In the genomic region with DNA sequence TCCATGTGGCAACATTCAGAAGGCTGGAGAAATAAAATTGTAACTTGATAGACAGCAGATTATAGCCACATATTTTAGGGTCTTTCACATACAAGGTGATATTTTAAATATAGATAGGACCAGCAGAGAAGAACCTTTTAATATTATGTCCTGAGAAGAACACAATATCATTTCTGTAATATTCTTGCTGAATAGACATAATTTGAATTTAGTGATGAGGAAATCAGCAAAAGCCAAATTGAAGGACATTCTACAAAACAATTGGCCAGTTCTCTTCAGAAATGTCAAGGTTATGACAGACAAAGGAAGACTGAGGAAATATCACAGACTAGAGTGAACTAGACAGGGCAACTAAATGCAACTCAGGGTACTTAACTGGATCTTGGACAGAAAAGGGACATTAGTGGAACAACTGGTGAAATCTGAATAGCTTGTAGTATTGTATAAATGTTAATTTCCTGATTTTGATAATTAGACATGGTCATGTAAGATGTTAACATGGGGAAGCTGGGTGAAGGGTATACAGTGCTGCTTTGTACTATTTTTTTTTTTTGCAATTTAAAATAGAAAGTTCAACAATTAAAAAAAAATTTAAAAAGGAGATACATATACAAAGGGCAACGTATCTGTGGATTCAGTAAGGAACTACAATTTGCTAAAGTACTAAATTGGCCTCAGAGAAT, we compare ENCODE assay signal across 21 cellular contexts.
DNase-seq lines count a peak whose midpoint lies in the region; ATAC-seq, FAIRE-seq and TF ChIP-seq lines count a peak whose summit lies in the region.
"Had no signal": no experiment of that assay in that cellular context is flagged by ENCODE, and none has a peak within 500 bp of the region (broad histone marks: within the 10 kb centered on the region; RNA-seq: fewer than 3 reads in every experiment).

No MANE protein-coding gene starts in this region.

- H3K4me2 ChIP-seq in mammary epithelial cell (ENCODE audit: insufficient read depth, low read depth, low read length) (no peak overlapping the region), A549 (no peak overlapping the region), IMR-90 (ENCODE audit: low read depth, low read length) (no peak overlapping the region)
- H3K4me2 ChIP-seq: BLaER1 had no signal

- CTCF ChIA-PET in MCF 10A (lab: Yijun Ruan, JAX) (interaction anchor here (0.7 to 1.4 kb wide), 2 partner anchors 11 kb away, joined by 4 to 5 read pairs; no protein-coding TSS in a partner anchor), mammary epithelial cell (lab: Charles Lee; ENCODE audit: low non-redundant PET) (no interaction called here), A549 (lab: Yijun Ruan, JAX) (no interaction called here), IMR-90 (lab: Yijun Ruan, JAX) (no interaction called here), T-cell (lab: Charles Lee) (no interaction called here)

- H3K23ac ChIP-seq in IMR-90 (ENCODE audit: low read depth, low read length) = no peak overlapping the region

- H3K9me3 ChIP-seq in mammary epithelial cell (replicated peaks; ENCODE audit: insufficient read depth, low read length) (no peaks in the 10 kb centered on the region), A549 (no peaks in the 10 kb centered on the region), IMR-90 (ENCODE audit: control insufficient read depth, insufficient read depth, low read length) (no peaks in the 10 kb centered on the region)
- H3K9me3 ChIP-seq: BE2C, BLaER1 had no signal

- POLR2A ChIA-PET in MCF 10A (lab: Yijun Ruan, JAX) (no interaction called here), A549 (lab: Yijun Ruan, JAX) (no interaction called here), IMR-90 (lab: Charles Lee; ENCODE audit: unreplicated experiment) (no interaction called here), T-cell (lab: Charles Lee) (interaction anchor here in 1 of 2 donors (0.6 kb wide), 1 partner anchor 12 kb away, joined by 6 read pairs; no protein-coding TSS in a partner anchor)

- H3K14ac ChIP-seq in IMR-90 (replicated peaks; ENCODE audit: low read depth, low read length) = no peak overlapping the region

- no peaks in the 10 kb centered on the region for H3K9me3 Mint-ChIP-seq in MCF 10A (ENCODE audit: unreplicated experiment)
- H3K9me3 Mint-ChIP-seq in T-cell = no peaks in the 10 kb centered on the region
- no peaks in the 10 kb centered on the region for H3K9me3 Mint-ChIP-seq in nephron progenitor cell
- H3K9me3 Mint-ChIP-seq: CD4-positive, alpha-beta memory T cell; CD8-positive, alpha-beta memory T cell had no signal

- ATAC-seq in A549 = no peak
- no peak for ATAC-seq in IMR-90 (ENCODE audit: low read depth)
- ATAC-seq in T-cell (replicated peaks in 1 of 4) = no peak

- H3K18ac ChIP-seq in IMR-90 (ENCODE audit: low read depth, low read length) = no peak overlapping the region

- H2AK5ac ChIP-seq in IMR-90 (ENCODE audit: low read depth, low read length) = no peak overlapping the region

- BruUV-seq in MCF 10A (replicated peaks; lab: Mats Ljungman, UMichigan) (no TSS peak), mammary epithelial cell (replicated peaks; lab: Mats Ljungman, UMichigan) (no TSS peak), IMR-90 (replicated peaks; lab: Mats Ljungman, UMichigan) (no TSS peak)

- H3K9me1 ChIP-seq in IMR-90 (ENCODE audit: insufficient read depth, low read length) = peaks cover 2% of the 10 kb centered on the region; the same call in 1 of the 2 replicates

- H4K8ac ChIP-seq in IMR-90 (ENCODE audit: low read depth in 2 of 2, low read length in 2 of 2) = no peak overlapping the region

- H2BK5ac ChIP-seq in IMR-90 (ENCODE audit: low read depth, low read length, poor library complexity, severe bottlenecking) = no peak overlapping the region

- no peak overlapping the region for H4K5ac ChIP-seq in IMR-90 (ENCODE audit: low read depth, low read length)

- intact Hi-C loops in MCF 10A (cut with micrococcal nuclease) (no loop called here), mammary epithelial cell (cut with micrococcal nuclease) (no loop called here), IMR-90 (cut with micrococcal nuclease) (no loop called here)

- in situ Hi-C loops in mammary epithelial cell (cut with MboI; ENCODE audit: low sequenced_read_pairs in 2 of 2) = no loop called here
- in situ Hi-C loops in IMR-90 (cut with MboI; ENCODE audit: low sequenced_read_pairs) = no loop called here

- H3K56ac ChIP-seq in IMR-90 (ENCODE audit: extremely low read depth, insufficient read depth, low read length) = no peak overlapping the region

- H2AK9ac ChIP-seq in IMR-90 (replicated peaks; ENCODE audit: low read depth, low read length, poor library complexity) = no peak overlapping the region

- peaks cover 36% of the 10 kb centered on the region for H3K36me3 Mint-ChIP-seq in MCF 10A (ENCODE audit: insufficient read depth, unreplicated experiment)
- H3K36me3 Mint-ChIP-seq in T-cell = peaks cover 64% of the 10 kb centered on the region
- H3K36me3 Mint-ChIP-seq in nephron progenitor cell (ENCODE audit: low read depth) = peaks cover 32% of the 10 kb centered on the region

- no peaks in the 10 kb centered on the region for H3K27me3 ChIP-seq in mammary epithelial cell (ENCODE audit: insufficient read depth, low read length)
- H3K27me3 ChIP-seq in IMR-90 (ENCODE audit: control insufficient read depth, insufficient read depth, low read length) = no peaks in the 10 kb centered on the region
- H3K27me3 ChIP-seq: BE2C, BLaER1 had no signal

- dilution Hi-C loops in mammary epithelial cell (cut with HindIII; ENCODE audit: low sequenced_read_pairs) (no loop called here), IMR-90 (cut with HindIII; ENCODE audit: low sequenced_read_pairs, unreplicated experiment) (no loop called here)

- FAIRE-seq in A549 (lab: Jason Lieb, UNC) (no peak), GM19239 (lab: Jason Lieb, UNC) (peak; percentile 31)
- FAIRE-seq: G401.6, GM12891 had no signal

- TF ChIP-seq CTCF in MCF 10A (IDR thresholded peaks at IDR 0.05; ENCODE audit: unreplicated experiment) = no peak
- TF ChIP-seq CTCF in mammary epithelial cell (conservative IDR thresholded peaks at IDR 0.05 in 1 of 2, IDR thresholded peaks at IDR 0.05 in 1 of 2; ENCODE audit: extremely low read depth in 1 of 2, insufficient read depth in 1 of 2, low read depth in 1 of 2, low read length in 2 of 2) = no peak
- no peak for TF ChIP-seq CTCF in A549 (IDR thresholded peaks at IDR 0.05)
- TF ChIP-seq CTCF in IMR-90 (conservative IDR thresholded peaks at IDR 0.05; ENCODE audit: low read depth, low read length) = no peak
- no peak for TF ChIP-seq CTCF in nephron progenitor cell (IDR thresholded peaks at IDR 0.05)

- H3K4me3 Mint-ChIP-seq in MCF 10A (ENCODE audit: unreplicated experiment) (no peak overlapping the region), T-cell (no peak overlapping the region), nephron progenitor cell (no peak overlapping the region)
- H3K4me3 Mint-ChIP-seq: CD14-positive monocyte; CD4-positive, alpha-beta memory T cell; CD4-positive, CD25-positive, alpha-beta regulatory T cell; CD8-positive, alpha-beta memory T cell had no signal

- H3K27me3 Mint-ChIP-seq in MCF 10A (ENCODE audit: insufficient read depth, unreplicated experiment) = no peaks in the 10 kb centered on the region
- H3K27me3 Mint-ChIP-seq in T-cell = no peaks in the 10 kb centered on the region
- H3K27me3 Mint-ChIP-seq in nephron progenitor cell (ENCODE audit: low read depth, poor library complexity) = peaks cover 4% of the 10 kb centered on the region
- H3K27me3 Mint-ChIP-seq: CD4-positive, alpha-beta memory T cell; CD4-positive, CD25-positive, alpha-beta regulatory T cell had no signal

- H2BK120ac ChIP-seq in IMR-90 (ENCODE audit: low read depth, low read length) = no peak overlapping the region

- no peak overlapping the region for H3K4me3 ChIP-seq in mammary epithelial cell (replicated peaks in 1 of 3; ENCODE audit: insufficient read depth in 1 of 3, low read depth in 2 of 3, low read length in 3 of 3)
- no peak overlapping the region for H3K4me3 ChIP-seq in A549
- no peak overlapping the region for H3K4me3 ChIP-seq in IMR-90 (ENCODE audit: insufficient read depth, low read depth, low read length)
- H3K4me3 ChIP-seq: BLaER1 had no signal

- H3K79me2 ChIP-seq in mammary epithelial cell (ENCODE audit: insufficient read depth, low read length) = no peaks in the 10 kb centered on the region

- peaks cover 0 to 3% of the 10 kb centered on the region in 2 experiments; a peak in 1 of 4 replicates for H3K79me1 ChIP-seq in IMR-90 (ENCODE audit: low read depth in 1 of 2, low read length in 2 of 2)

- DNase-seq in MCF 10A (ENCODE audit: unreplicated experiment) (no peak), mammary epithelial cell (no peak), A549 (ENCODE audit: low read depth in 1 of 2, low spot score in 1 of 2) (no peak), GM19239 (ENCODE audit: insufficient read length, low spot score) (no peak), IMR-90 (no peak), T-cell (no peak), nephron progenitor cell (no peak)
- DNase-seq in NK-92 treated with Interleukin-12 subunit alpha and Interleukin-12 subunit beta, amount 100 ng/mL, for 24 hours (lab: John Stamatoyannopoulos, UW) = no peak
- DNase-seq: ACHN; BE2C; C1 segment of cervical spinal cord; CD4-positive, alpha-beta memory T cell; CD4-positive, CD25-positive, alpha-beta regulatory T cell; CD8-positive, alpha-beta memory T cell; DMS79 treated with DMSO at 0.1 percent for 48 hours; GF-D8 had no signal

- no peak overlapping the region for H3K27ac ChIP-seq in mammary epithelial cell (ENCODE audit: insufficient read depth, low read depth, low read length)
- H3K27ac ChIP-seq in A549 = no peak overlapping the region
- no peak overlapping the region for H3K27ac ChIP-seq in IMR-90 (ENCODE audit: insufficient read depth, low read length)
- H3K27ac ChIP-seq: 22Rv1, BLaER1 had no signal

- TF ChIP-seq POLR2A in A549 (IDR thresholded peaks at IDR 0.05; ENCODE audit: low read length) = no peak
- no peak for TF ChIP-seq POLR2A in IMR-90 (IDR thresholded peaks at IDR 0.05; ENCODE audit: low read depth, low read length)

- H2AFZ ChIP-seq in mammary epithelial cell (ENCODE audit: low read depth, low read length) (no peak overlapping the region), IMR-90 (replicated peaks; ENCODE audit: low read length, poor library complexity) (no peak overlapping the region)

- no peak for TF ChIP-seq EP300 in A549 (IDR thresholded peaks at IDR 0.05)

- H3K4me1 Mint-ChIP-seq in MCF 10A (ENCODE audit: insufficient read depth, unreplicated experiment) = peaks cover 5% of the 10 kb centered on the region
- H3K4me1 Mint-ChIP-seq in T-cell = peaks cover 0 to 2% (median 0%) of the 10 kb centered on the region in 3 donors
- no peaks in the 10 kb centered on the region for H3K4me1 Mint-ChIP-seq in nephron progenitor cell
- H3K4me1 Mint-ChIP-seq: CD14-positive monocyte; CD8-positive, alpha-beta memory T cell had no signal

- no peaks in the 10 kb centered on the region for H3K4me1 ChIP-seq in mammary epithelial cell (ENCODE audit: insufficient read depth, low read length)
- no peaks in the 10 kb centered on the region for H3K4me1 ChIP-seq in A549
- no peaks in the 10 kb centered on the region for H3K4me1 ChIP-seq in IMR-90 (ENCODE audit: control insufficient read depth, insufficient read depth, low read length)
- H3K4me1 ChIP-seq: BE2C, BLaER1 had no signal

- no peak overlapping the region for H2BK15ac ChIP-seq in IMR-90 (ENCODE audit: low read depth, low read length)

- no peak for TF ChIP-seq RAD21 in A549 (conservative IDR thresholded peaks at IDR 0.05 in 1 of 2, IDR thresholded peaks at IDR 0.05 in 1 of 2)
- no peak for TF ChIP-seq RAD21 in IMR-90 (IDR thresholded peaks at IDR 0.05; ENCODE audit: low read length)

- 96% methylated on average over 1 of the region's 1 CpG for WGBS in mammary epithelial cell (ENCODE audit: low coverage, missing lambda C conversion rate)
- WGBS in A549 (ENCODE audit: missing lambda C conversion rate) = 96% methylated on average over 1 of the region's 1 CpG
- no CpG with 5 or more reads among the region's 1 CpG for WGBS in IMR-90 (ENCODE audit: extremely low coverage in 2 of 2, insufficient read length in 1 of 2), 2 experiments

- H3K4ac ChIP-seq in IMR-90 (ENCODE audit: low read depth, low read length) = no peak overlapping the region

- H4K20me1 ChIP-seq in mammary epithelial cell (ENCODE audit: insufficient read depth, low read length) (no peaks in the 10 kb centered on the region), IMR-90 (ENCODE audit: insufficient read depth, low read length) (no peaks in the 10 kb centered on the region)
- H4K20me1 ChIP-seq: BLaER1 had no signal

- H3K36me3 ChIP-seq in mammary epithelial cell (ENCODE audit: insufficient read depth, low read length) (peaks cover 9% of the 10 kb centered on the region), IMR-90 (ENCODE audit: control insufficient read depth, insufficient read depth, low read length) (peaks cover 9% of the 10 kb centered on the region)
- H3K36me3 ChIP-seq: BE2C had no signal

- H4K91ac ChIP-seq in IMR-90 (ENCODE audit: insufficient read depth, low read depth, low read length) = no peak overlapping the region

- H2BK20ac ChIP-seq in IMR-90 (ENCODE audit: low read depth, low read length) = no peak overlapping the region

- H3K27ac Mint-ChIP-seq in MCF 10A (ENCODE audit: low read depth, unreplicated experiment) (peak overlapping the region; percentile 7), T-cell (no peak overlapping the region), nephron progenitor cell (no peak overlapping the region)
- H3K27ac Mint-ChIP-seq: CD4-positive, CD25-positive, alpha-beta regulatory T cell had no signal

- no peak overlapping the region for H3K9ac ChIP-seq in mammary epithelial cell (ENCODE audit: insufficient read depth, low read length)
- no peak overlapping the region for H3K9ac ChIP-seq in IMR-90 (ENCODE audit: low read depth, low read length)
- H3K9ac ChIP-seq: BLaER1 had no signal
